1 cellular context compared by ENCODE assay signal in the genomic region with DNA sequence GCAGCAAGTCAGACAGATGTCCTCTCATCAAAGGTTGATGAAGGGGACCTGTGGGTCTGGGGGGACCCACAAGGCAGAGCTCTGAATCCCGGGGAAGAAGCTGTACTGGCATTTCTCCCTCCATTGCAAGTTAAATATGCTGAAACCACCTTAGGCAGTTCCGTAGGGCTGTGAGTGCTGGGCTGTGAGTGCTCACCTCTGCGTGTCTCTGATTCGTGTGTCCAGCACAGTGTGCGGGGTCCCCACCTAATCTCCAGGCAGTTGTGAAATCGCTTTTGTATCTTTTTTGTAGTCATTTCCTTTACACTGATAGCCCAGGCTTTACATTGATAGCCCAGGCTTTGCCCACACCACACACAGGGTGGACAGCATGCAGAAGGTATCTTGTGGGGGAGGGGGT.
TF ChIP-seq lines count a peak whose summit lies in the region.

No MANE protein-coding gene starts in this region.

TF ChIP-seq in H1, 55 proteins besides CTCF, POLR2A, EP300 and RAD21:
- TF ChIP-seq RXRA (IDR thresholded peaks at IDR 0.05; ENCODE audit: insufficient read depth, low read depth, low read length) (no peak), BACH1 (IDR thresholded peaks at IDR 0.05; ENCODE audit: low read length) (no peak), SP2 (IDR thresholded peaks at IDR 0.05; ENCODE audit: low read length) (no peak), FOSL1 (IDR thresholded peaks at IDR 0.05; ENCODE audit: insufficient read depth, low read depth, low read length) (no peak), CEBPB (IDR thresholded peaks at IDR 0.05; ENCODE audit: low read depth, low read length) (no peak), SUZ12 (IDR thresholded peaks at IDR 0.05; ENCODE audit: low read length) (no peak), HDAC2 (IDR thresholded peaks at IDR 0.05; ENCODE audit: borderline replicate concordance in 1 of 2, low read depth in 2 of 2, low read length in 2 of 2) (no peak), NRF1 (IDR thresholded peaks at IDR 0.05; ENCODE audit: low read depth, low read length) (no peak), SIN3A (conservative IDR thresholded peaks at IDR 0.05 in 1 of 2, IDR thresholded peaks at IDR 0.05 in 1 of 2; ENCODE audit: low read depth in 1 of 2, low read length in 2 of 2) (no peak), TBP (IDR thresholded peaks at IDR 0.05; ENCODE audit: low read depth, low read length) (no peak)
- TF ChIP-seq, protein P1, sequence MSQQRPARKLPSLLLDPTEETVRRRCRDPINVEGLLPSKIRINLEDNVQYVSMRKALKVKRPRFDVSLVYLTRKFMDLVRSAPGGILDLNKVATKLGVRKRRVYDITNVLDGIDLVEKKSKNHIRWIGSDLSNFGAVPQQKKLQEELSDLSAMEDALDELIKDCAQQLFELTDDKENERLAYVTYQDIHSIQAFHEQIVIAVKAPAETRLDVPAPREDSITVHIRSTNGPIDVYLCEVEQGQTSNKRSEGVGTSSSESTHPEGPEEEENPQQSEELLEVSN (IDR thresholded peaks at IDR 0.05), result no peak
TF ChIP-seq in H1: peak in this region for 0.
